In genomic region chr5:133744909-133745308, GRCh38 we compare ENCODE assay signal across 21 cellular contexts.
"Had no signal": no experiment of that assay in that cellular context is flagged by ENCODE, and none has a peak within 500 bp of the region (broad histone marks: within the 10 kb centered on the region; RNA-seq: fewer than 3 reads in every experiment).

No MANE protein-coding gene starts in this region.

- DNase-seq: central memory CD4-positive, alpha-beta T cell; cortex of kidney; effector CD8-positive, alpha-beta T cell; gastrocnemius medialis; heart right ventricle; kidney; mammary epithelial cell; naive thymus-derived CD8-positive, alpha-beta T cell; pancreas; sigmoid colon; stimulated activated CD4-positive, alpha-beta T cell treated with anti-CD3 and anti-CD28 coated beads, Interleukin-12 subunit alpha, Interleukin-12 subunit beta, amount 100 ng/mL, for 4 hours; stimulated activated naive CD8-positive, alpha-beta T cell treated with anti-CD3 and anti-CD28 coated beads, Interleukin-15, Interleukin-2, amounts not matched to agents 100 U/mL and 50 U/mL, for 24 hours; thyroid gland; upper lobe of right lung had no signal

- H3K27ac ChIP-seq: epithelial cell of prostate, esophagus muscularis mucosa, gastrocnemius medialis, heart right ventricle, pancreas, prostate gland, sigmoid colon, skin epidermis, suprapubic skin, thyroid gland, upper lobe of right lung, vagina had no signal

- H3K27me3 ChIP-seq: dorsolateral prefrontal cortex, gastrocnemius medialis, pancreas, sigmoid colon, thyroid gland, upper lobe of right lung, vagina had no signal

- H3K4me1 ChIP-seq: esophagus muscularis mucosa, pancreas, prostate gland, sigmoid colon, suprapubic skin, thyroid gland, upper lobe of right lung, vagina had no signal

- H3K36me3 ChIP-seq: esophagus muscularis mucosa, gastrocnemius medialis, heart right ventricle, pancreas, prostate gland, sigmoid colon, suprapubic skin, thyroid gland, upper lobe of right lung, vagina had no signal

- H3K4me3 ChIP-seq: dorsolateral prefrontal cortex, esophagus muscularis mucosa, gastrocnemius medialis, heart right ventricle, pancreas, prostate gland, sigmoid colon, skin epidermis, suprapubic skin, thyroid gland, upper lobe of right lung, vagina had no signal

- H3K9me3 ChIP-seq: esophagus muscularis mucosa, gastrocnemius medialis, pancreas, prostate gland, sigmoid colon, suprapubic skin, thyroid gland, upper lobe of right lung, vagina had no signal
